Comparison of ENCODE assay signal across 9 cellular contexts in genomic region chr6:28729501-28730402, GRCh38.
DNase-seq lines count a peak whose midpoint lies in the region; ATAC-seq, FAIRE-seq and TF ChIP-seq lines count a peak whose summit lies in the region.
"Had no signal": no experiment of that assay in that cellular context is flagged by ENCODE, and none has a peak within 500 bp of the region (broad histone marks: within the 10 kb centered on the region; RNA-seq: fewer than 3 reads in every experiment).

No MANE protein-coding gene starts in this region.

- H3K9me3 ChIP-seq in heart right ventricle (peaks cover 0 to 9% (median 0%) of the 10 kb centered on the region in 11 donors), iPS-20b (ENCODE audit: insufficient read depth, low read depth, low read length) (no peaks in the 10 kb centered on the region)

- H3K27me3 ChIP-seq in heart right ventricle (peaks cover 0 to 99% (median 89%) of the 10 kb centered on the region in 7 donors), iPS-20b (ENCODE audit: insufficient read depth, low read length) (peaks cover 77% of the 10 kb centered on the region)

- peaks cover 18% of the 10 kb centered on the region for H3K9me3 Mint-ChIP-seq in activated T-helper 1 cell treated with anti-CD3 and anti-CD28 coated beads, Interleukin-12 subunit alpha, Interleukin-12 subunit beta, Interleukin-2, Interleukin-4 antibody, amounts not matched to agents 30 ng/mL and 10 ng/mL and 1 ng/mL, durations not matched to agents 14 hours and 24 hours and 36 hours
- H3K9me3 Mint-ChIP-seq in type B pancreatic cell = peaks cover 3% of the 10 kb centered on the region

- H3K4me1 Mint-ChIP-seq in activated T-helper 1 cell treated with anti-CD3 and anti-CD28 coated beads, Interleukin-12 subunit alpha, Interleukin-12 subunit beta, Interleukin-2, Interleukin-4 antibody, amounts not matched to agents 30 ng/mL and 10 ng/mL and 1 ng/mL, durations not matched to agents 14 hours and 24 hours and 36 hours (ENCODE audit: low read depth) = peaks cover 22% of the 10 kb centered on the region
- peaks cover 5% of the 10 kb centered on the region for H3K4me1 Mint-ChIP-seq in type B pancreatic cell (ENCODE audit: unreplicated experiment)

- peak overlapping the region; percentile 76 for H3K27ac Mint-ChIP-seq in activated T-helper 1 cell treated with anti-CD3 and anti-CD28 coated beads, Interleukin-12 subunit alpha, Interleukin-12 subunit beta, Interleukin-2, Interleukin-4 antibody, amounts not matched to agents 30 ng/mL and 10 ng/mL and 1 ng/mL, durations not matched to agents 14 hours and 24 hours and 36 hours
- peak overlapping the region; percentile 87 for H3K27ac Mint-ChIP-seq in type B pancreatic cell

- intact Hi-C loops in heart right ventricle (cut with DNase I) = no loop called here
- intact Hi-C loops in left cardiac atrium (cut with DNase I) = no loop called here
- intact Hi-C loops in activated T-helper 1 cell treated with anti-CD3 and anti-CD28 coated beads, Interleukin-12 subunit alpha, Interleukin-12 subunit beta, Interleukin-2, Interleukin-4 antibody, amounts not matched to agents 30 ng/mL and 10 ng/mL and 1 ng/mL, durations not matched to agents 14 hours and 24 hours and 36 hours (cut with micrococcal nuclease) = loop anchor here (2.0 to 10.0 kb wide), 3 partner anchors 19 to 95 kb away; no protein-coding TSS in a partner anchor

- DNase-seq in heart right ventricle (no peak), left cardiac atrium (no peak), type B pancreatic cell (ENCODE audit: extremely low spot score, unreplicated experiment) (no peak), iPS-NIHi11 (ENCODE audit: low spot score) (no peak), HTR-8/SVneo (ENCODE audit: insufficient read length, low spot score) (no peak)
- DNase-seq in activated T-helper 1 cell treated with anti-CD3 and anti-CD28 coated beads, Interleukin-12 subunit alpha, Interleukin-12 subunit beta, Interleukin-2, Interleukin-4 antibody, amounts not matched to agents 30 ng/mL and 10 ng/mL and 1 ng/mL, durations not matched to agents 14 hours and 24 hours and 36 hours (ENCODE audit: low spot score) = no peak
- DNase-seq: cortex of kidney had no signal

- H3K4me3 Mint-ChIP-seq in activated T-helper 1 cell treated with anti-CD3 and anti-CD28 coated beads, Interleukin-12 subunit alpha, Interleukin-12 subunit beta, Interleukin-2, Interleukin-4 antibody, amounts not matched to agents 30 ng/mL and 10 ng/mL and 1 ng/mL, durations not matched to agents 14 hours and 24 hours and 36 hours = peak overlapping the region; percentile 86
- peak overlapping the region; percentile 91 for H3K4me3 Mint-ChIP-seq in type B pancreatic cell

- H3K36me3 ChIP-seq in heart right ventricle = no peaks in the 10 kb centered on the region
- H3K36me3 ChIP-seq in iPS-20b (ENCODE audit: insufficient read depth, low read depth, low read length) = no peaks in the 10 kb centered on the region

- peaks cover 2% of the 10 kb centered on the region for H3K36me3 Mint-ChIP-seq in activated T-helper 1 cell treated with anti-CD3 and anti-CD28 coated beads, Interleukin-12 subunit alpha, Interleukin-12 subunit beta, Interleukin-2, Interleukin-4 antibody, amounts not matched to agents 30 ng/mL and 10 ng/mL and 1 ng/mL, durations not matched to agents 14 hours and 24 hours and 36 hours (ENCODE audit: low read depth)
- no peaks in the 10 kb centered on the region for H3K36me3 Mint-ChIP-seq in type B pancreatic cell

- TF ChIP-seq CTCF in heart right ventricle (IDR thresholded peaks at IDR 0.05) = no peak
- no peak for TF ChIP-seq CTCF in type B pancreatic cell (conservative IDR thresholded peaks at IDR 0.05)

- H3K9ac ChIP-seq in iPS-20b (ENCODE audit: low read depth, low read length) = peak overlapping the region; percentile 13; the same call in 1 of the 2 replicates

- peaks cover 73% of the 10 kb centered on the region for H3K27me3 Mint-ChIP-seq in activated T-helper 1 cell treated with anti-CD3 and anti-CD28 coated beads, Interleukin-12 subunit alpha, Interleukin-12 subunit beta, Interleukin-2, Interleukin-4 antibody, amounts not matched to agents 30 ng/mL and 10 ng/mL and 1 ng/mL, durations not matched to agents 14 hours and 24 hours and 36 hours (ENCODE audit: insufficient read depth)
- peaks cover 99% of the 10 kb centered on the region for H3K27me3 Mint-ChIP-seq in type B pancreatic cell

- H3K27ac ChIP-seq in heart right ventricle (no peak overlapping the region), iPS-20b (ENCODE audit: low read length) (no peak overlapping the region)

- no peak for ATAC-seq in heart right ventricle
- no peak for ATAC-seq in left cardiac atrium
- no peak for ATAC-seq in HG03571 (IDR thresholded peaks at IDR 0.05; ENCODE audit: unreplicated experiment)

- 6 to 8% methylated on average over 24 of the region's 24 CpGs for WGBS in heart right ventricle, 2 donors

- H3K4me1 ChIP-seq in heart right ventricle (peaks cover 0 to 14% (median 0%) of the 10 kb centered on the region in 9 donors), iPS-20b (ENCODE audit: insufficient read depth, low read length) (no peaks in the 10 kb centered on the region)

- H3K4me3 ChIP-seq in heart right ventricle = peak overlapping the region in 6 of 10 donors; percentile 38 to 58 (median 50)
- H3K4me3 ChIP-seq in iPS-20b (ENCODE audit: low read length) = peak overlapping the region; percentile 95

- FAIRE-seq in HTR-8/SVneo (lab: Jason Lieb, UNC) = no peak
